In the genomic region with DNA sequence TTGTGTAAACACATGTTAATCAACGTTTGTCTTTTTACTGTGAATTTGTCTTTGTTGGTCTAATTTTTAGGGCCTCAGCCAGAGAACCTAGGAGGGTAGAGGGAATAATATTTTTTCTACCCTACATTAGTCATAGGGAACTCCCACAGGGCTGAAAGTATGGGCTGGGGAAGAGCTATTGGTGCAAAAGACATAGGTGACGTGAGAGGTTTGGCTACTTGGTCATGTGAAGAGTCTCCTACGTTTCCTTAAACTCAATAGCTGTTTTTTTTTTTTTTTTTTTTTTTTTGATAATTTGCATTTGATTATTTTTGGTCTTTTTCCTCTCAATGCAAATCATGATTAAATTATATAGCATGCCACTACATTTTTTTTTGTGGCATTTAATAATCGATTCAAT, we compare ENCODE assay signal across 11 cellular contexts. TPM values are rescaled to one million over a fixed set of nuclear protein-coding genes. Genes with fewer than 3 reads are reported as not detected.
DNase-seq lines count a peak whose midpoint lies in the region; ATAC-seq and TF ChIP-seq lines count a peak whose summit lies in the region.
"Had no signal": no experiment of that assay in that cellular context is flagged by ENCODE, and none has a peak within 500 bp of the region (broad histone marks: within the 10 kb centered on the region; RNA-seq: fewer than 3 reads in every experiment).

No MANE protein-coding gene starts in this region.

- no peak for DNase-seq in natural killer cell
- DNase-seq in natural killer cell treated with Interleukin-12 subunit alpha and Interleukin-12 subunit beta and Interleukin-15 and Interleukin-18, amount 100 ng/mL, for 72 hours (ENCODE audit: low spot score), result no peak
- DNase-seq in NB4 (ENCODE audit: low read depth), result peak; percentile 38
- DNase-seq in activated gamma-delta T cell (lab: John Stamatoyannopoulos, UW), result no peak
- DNase-seq in occipital lobe (lab: John Stamatoyannopoulos, UW), result no peak
- no peak for DNase-seq in activated CD4-positive, alpha-beta T cell treated with anti-CD3 and anti-CD28 coated beads, Interleukin-2, amount 50 U/mL, for 4 hours
- DNase-seq in NCI-H345 (lab: John Stamatoyannopoulos, UW), result no peak
- DNase-seq: caudate nucleus, heart left ventricle had no signal

- intact Hi-C loops in natural killer cell (cut with micrococcal nuclease), result no loop called here

- no peaks in the 10 kb centered on the region for H3K36me3 Mint-ChIP-seq in natural killer cell
- no peaks in the 10 kb centered on the region for H3K36me3 Mint-ChIP-seq in natural killer cell treated with Interleukin-12 subunit alpha and Interleukin-12 subunit beta and Interleukin-15 and Interleukin-18, amount 100 ng/mL, for 72 hours
- H3K36me3 Mint-ChIP-seq: naive thymus-derived CD8-positive, alpha-beta T cell had no signal

- peak in 2 of 3 donors; percentile 31 to 47 for ATAC-seq in natural killer cell
- ATAC-seq in natural killer cell treated with Interleukin-12 subunit alpha and Interleukin-12 subunit beta and Interleukin-15 and Interleukin-18, amount 100 ng/mL, for 72 hours, result no peak
- peak; percentile 63 for ATAC-seq in HG02852 (IDR thresholded peaks at IDR 0.05; ENCODE audit: unreplicated experiment)
- ATAC-seq: heart left ventricle had no signal

- no peak for TF ChIP-seq POLR2A in NB4 (IDR thresholded peaks at IDR 0.05; ENCODE audit: extremely low read depth, insufficient read length)

- peaks cover 13 to 24% of the 10 kb centered on the region in 2 donors for H3K27me3 Mint-ChIP-seq in natural killer cell (ENCODE audit: low read depth in 2 of 2)
- peaks cover 2 to 26% of the 10 kb centered on the region in 2 donors for H3K27me3 Mint-ChIP-seq in natural killer cell treated with Interleukin-12 subunit alpha and Interleukin-12 subunit beta and Interleukin-15 and Interleukin-18, amount 100 ng/mL, for 72 hours

- H3K4me3 ChIP-seq in NB4 (ENCODE audit: low read depth, low read length), result no peak overlapping the region
- H3K4me3 ChIP-seq: heart left ventricle had no signal

- peak overlapping the region; percentile 44 to 47 for H3K27ac Mint-ChIP-seq in natural killer cell
- peak overlapping the region in 1 of 2 donors; percentile 46 for H3K27ac Mint-ChIP-seq in natural killer cell treated with Interleukin-12 subunit alpha and Interleukin-12 subunit beta and Interleukin-15 and Interleukin-18, amount 100 ng/mL, for 72 hours

- H3K4me1 Mint-ChIP-seq in natural killer cell, result peaks cover 21% of the 10 kb centered on the region in 2 donors
- peaks cover 22 to 30% of the 10 kb centered on the region in 2 donors for H3K4me1 Mint-ChIP-seq in natural killer cell treated with Interleukin-12 subunit alpha and Interleukin-12 subunit beta and Interleukin-15 and Interleukin-18, amount 100 ng/mL, for 72 hours (ENCODE audit: low read depth in 2 of 2)

- H3K9me3 Mint-ChIP-seq in natural killer cell, result no peaks in the 10 kb centered on the region
- no peaks in the 10 kb centered on the region for H3K9me3 Mint-ChIP-seq in natural killer cell treated with Interleukin-12 subunit alpha and Interleukin-12 subunit beta and Interleukin-15 and Interleukin-18, amount 100 ng/mL, for 72 hours

- no peak overlapping the region for H3K4me3 Mint-ChIP-seq in natural killer cell
- H3K4me3 Mint-ChIP-seq in natural killer cell treated with Interleukin-12 subunit alpha and Interleukin-12 subunit beta and Interleukin-15 and Interleukin-18, amount 100 ng/mL, for 72 hours, result no peak overlapping the region

- TF ChIP-seq CTCF in natural killer cell (IDR thresholded peaks at IDR 0.05) (no peak), NB4 (IDR thresholded peaks at IDR 0.05; ENCODE audit: low read depth, low read length) (no peak)

RNA-seq across cellular contexts. Expression of gene MMP7, which starts 15.9 kb away (rescaled TPM):
- total RNA-seq in natural killer cell (not detected), occipital lobe (0.47 TPM)
- not detected for total RNA-seq in natural killer cell treated with Interleukin-12 subunit alpha and Interleukin-12 subunit beta and Interleukin-15 and Interleukin-18, amount 100 ng/mL, for 72 hours
- total RNA-seq: naive thymus-derived CD8-positive, alpha-beta T cell had no signal

Comparison
In these comparisons a context has a peak if more than half of its experiments do, and no peak if none do; other contexts are left out.
1. ATAC-seq: peak in natural killer cell (2 of 3) and HG02852 (single experiment); none in natural killer cell treated with Interleukin-12 subunit alpha and Interleukin-12 subunit beta and Interleukin-15 and Interleukin-18, amount 100 ng/mL, for 72 hours (0 of 2).